In genomic region chr2:9000442-9000841, GRCh38 we compare ENCODE assay signal across 1 cellular context.
TF ChIP-seq lines count a peak whose summit lies in the region.

No MANE protein-coding gene starts in this region.

TF ChIP-seq in GM23338, 12 proteins besides CTCF, POLR2A, EP300 and RAD21:
- no peak for TF ChIP-seq REST (IDR thresholded peaks at IDR 0.05; ENCODE audit: unreplicated experiment)
- no peak for TF ChIP-seq STAT1 (IDR thresholded peaks at IDR 0.05; ENCODE audit: unreplicated experiment)
- TF ChIP-seq JUNB (IDR thresholded peaks at IDR 0.05; ENCODE audit: unreplicated experiment): no peak
- TF ChIP-seq POLR2AphosphoS5 (IDR thresholded peaks at IDR 0.05; ENCODE audit: low read depth): no peak
- no peak for TF ChIP-seq ZNF462 (CRISPR knock-in tag; IDR thresholded peaks at IDR 0.05)
- no peak for TF ChIP-seq CREB1 (CRISPR knock-in tag; IDR thresholded peaks at IDR 0.05; ENCODE audit: low read depth)
- TF ChIP-seq EZH2phosphoT487 (IDR thresholded peaks at IDR 0.05; ENCODE audit: unreplicated experiment): no peak
- no peak for TF ChIP-seq NANOG (IDR thresholded peaks at IDR 0.05; ENCODE audit: borderline replicate concordance)
- TF ChIP-seq ETS1 (IDR thresholded peaks at IDR 0.05): no peak
- no peak for TF ChIP-seq ZNF114 (CRISPR knock-in tag; IDR thresholded peaks at IDR 0.05)
- TF ChIP-seq EZH2 (IDR thresholded peaks at IDR 0.05; ENCODE audit: low read depth, unreplicated experiment): no peak
- no peak for TF ChIP-seq ZNF331 (CRISPR knock-in tag; IDR thresholded peaks at IDR 0.05; ENCODE audit: low read depth)
